ENCODE assay signal across 8 cellular contexts in the genomic region with DNA sequence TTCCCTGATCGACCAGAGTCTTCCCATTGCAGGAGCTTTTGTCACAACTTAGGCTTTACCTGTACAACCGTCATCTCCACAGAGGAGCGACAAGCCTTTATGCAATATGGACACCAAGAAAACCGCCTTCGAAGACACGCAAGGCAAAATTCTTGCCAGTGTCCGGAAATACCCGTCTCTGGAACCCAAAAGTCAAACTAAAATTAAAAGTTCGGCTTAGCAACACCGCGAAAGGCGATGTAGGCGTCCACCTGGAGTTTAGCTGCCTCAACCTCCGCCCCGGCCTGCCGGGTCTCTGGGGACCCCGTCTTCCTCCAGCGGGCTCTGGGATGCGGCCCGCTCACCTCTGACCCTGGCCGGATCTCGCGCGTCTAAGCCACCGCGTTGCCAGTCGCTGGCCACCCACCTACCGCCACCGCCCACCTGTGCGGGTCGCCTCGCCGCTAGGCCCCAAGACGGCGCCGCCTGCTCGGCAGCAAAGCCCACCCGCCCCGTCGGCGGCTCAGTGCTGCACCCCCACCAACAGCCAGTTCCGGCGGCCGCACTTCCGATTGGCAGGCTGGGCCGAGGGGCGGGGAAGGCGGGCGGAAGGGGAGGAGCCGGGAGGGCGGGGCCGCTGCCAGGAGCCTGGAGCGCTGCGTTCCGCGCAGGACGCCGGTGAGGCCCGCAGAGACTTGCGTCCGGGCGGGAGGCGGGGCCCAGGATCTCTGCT. TPM values are rescaled to one million over a fixed set of nuclear protein-coding genes. Genes with fewer than 3 reads are reported as not detected.
DNase-seq lines count a peak whose midpoint lies in the region; ATAC-seq lines count a peak whose summit lies in the region.

A gene (minus strand): TSS at position 553 of the 712 bp plus-strand sequence. CDS start 8,198 bp downstream, outside the sequence.

- ATAC-seq in GM19468 (IDR thresholded peaks at IDR 0.05; ENCODE audit: extremely low read depth, unreplicated experiment): peak; percentile 91

- DNase-seq in COLO668 (lab: John Stamatoyannopoulos, UW; ENCODE audit: unreplicated experiment) (peak; percentile 99), HS-27A (ENCODE audit: low read depth) (peak; percentile 41), lung microvascular endothelial cell (ENCODE audit: low read depth in 2 of 2) (peak; percentile 93)
- DNase-seq in NK-92 treated with Interleukin-12 subunit alpha and Interleukin-12 subunit beta, amount 100 ng/mL, for 24 hours (lab: John Stamatoyannopoulos, UW): peak; percentile 70
- DNase-seq in activated CD8-positive, alpha-beta memory T cell treated with anti-CD3 and anti-CD28 coated beads for 24 hours: peak; percentile 97
- peak; percentile 90 for DNase-seq in effector CD4-positive, alpha-beta T cell
- DNase-seq in stimulated activated CD4-positive, alpha-beta T cell treated with anti-CD3 and anti-CD28 coated beads, TNF-alpha, amount 100 ng/mL, for 4 hours (ENCODE audit: low read depth in 3 of 3): peak; percentile 88 to 91 (median 90)

RNA-seq across cellular contexts. Expression of the gene that starts here (rescaled TPM):
- total RNA-seq in lung microvascular endothelial cell: 20.7 and 26.0 TPM in 2 replicates

Comparison
In these comparisons a context has a peak if more than half of its experiments do, and no peak if none do; other contexts are left out.
1. Peak in every context shown above with its lines: DNase-seq and ATAC-seq.
2. DNase-seq: peak in every context shown above with its lines; median percentile 99 in COLO668; 97 in activated CD8-positive, alpha-beta memory T cell treated with anti-CD3 and anti-CD28 coated beads for 24 hours; 93 in lung microvascular endothelial cell; 90 in effector CD4-positive, alpha-beta T cell; 90 in stimulated activated CD4-positive, alpha-beta T cell treated with anti-CD3 and anti-CD28 coated beads, TNF-alpha, amount 100 ng/mL, for 4 hours; 70 in NK-92 treated with Interleukin-12 subunit alpha and Interleukin-12 subunit beta, amount 100 ng/mL, for 24 hours; 41 in HS-27A.